Comparison of ENCODE assay signal across 9 cellular contexts in the genomic region with DNA sequence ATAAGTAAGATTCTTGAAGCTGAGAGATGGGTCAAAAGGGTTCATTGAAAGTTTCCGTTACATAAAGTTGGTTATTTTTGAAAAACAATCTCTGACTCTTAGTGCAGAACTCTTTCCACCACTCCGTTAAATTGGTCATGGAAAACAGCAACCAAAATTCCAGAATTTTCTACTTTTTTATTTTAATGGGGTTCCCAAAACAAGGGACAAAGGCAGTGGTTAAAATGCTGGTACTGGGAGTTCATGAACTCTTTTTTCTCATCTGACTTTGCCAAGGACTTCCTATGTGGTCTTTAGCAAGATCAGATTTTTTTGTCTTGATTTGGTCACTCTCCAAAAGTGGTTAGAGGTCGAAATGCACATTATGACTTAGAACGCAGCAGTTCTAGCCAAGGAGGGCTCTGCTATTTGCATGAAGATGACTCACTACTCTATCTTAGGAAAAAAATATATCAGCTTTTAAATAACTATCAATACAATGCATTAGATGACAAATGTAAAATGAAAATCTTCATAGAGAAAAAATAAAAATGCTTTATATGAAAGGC.
DNase-seq lines count a peak whose midpoint lies in the region; ATAC-seq and TF ChIP-seq lines count a peak whose summit lies in the region.
"Had no signal": no experiment of that assay in that cellular context is flagged by ENCODE, and none has a peak within 500 bp of the region (broad histone marks: within the 10 kb centered on the region; RNA-seq: fewer than 3 reads in every experiment).

No MANE protein-coding gene starts in this region.

- H3K36me3 ChIP-seq in mammary epithelial cell (ENCODE audit: insufficient read depth, low read length) (no peaks in the 10 kb centered on the region), tibial nerve (no peaks in the 10 kb centered on the region)

- TF ChIP-seq CTCF in activated CD8-positive, alpha-beta T cell treated with anti-CD3 and anti-CD28 coated beads for 36 hours (IDR thresholded peaks at IDR 0.05) = no peak
- TF ChIP-seq CTCF in mammary epithelial cell (conservative IDR thresholded peaks at IDR 0.05 in 1 of 2, IDR thresholded peaks at IDR 0.05 in 1 of 2; ENCODE audit: extremely low read depth in 1 of 2, insufficient read depth in 1 of 2, low read depth in 1 of 2, low read length in 2 of 2) (no peak), tibial nerve (IDR thresholded peaks at IDR 0.05) (no peak)

- no TSS peak for BruUV-seq in mammary epithelial cell (replicated peaks; lab: Mats Ljungman, UMichigan)

- H3K9me3 ChIP-seq in mammary epithelial cell (replicated peaks; ENCODE audit: insufficient read depth, low read length) (no peaks in the 10 kb centered on the region), tibial nerve (no peaks in the 10 kb centered on the region)

- no peaks in the 10 kb centered on the region for H3K79me2 ChIP-seq in mammary epithelial cell (ENCODE audit: insufficient read depth, low read length)

- in situ Hi-C loops in mammary epithelial cell (cut with MboI; ENCODE audit: low sequenced_read_pairs in 2 of 2) = no loop called here

- H3K4me1 ChIP-seq in mammary epithelial cell (ENCODE audit: insufficient read depth, low read length) (no peaks in the 10 kb centered on the region), tibial nerve (peaks cover 0 to 35% (median 14%) of the 10 kb centered on the region in 4 donors)

- H3K4me3 Mint-ChIP-seq in activated CD8-positive, alpha-beta T cell treated with anti-CD3 and anti-CD28 coated beads for 36 hours = no peak overlapping the region
- H3K4me3 Mint-ChIP-seq in activated CD8-positive, alpha-beta T cell treated with anti-CD3 and anti-CD28 coated beads, Interleukin-2, amount 10 ng/mL, durations not matched to agents 7 days and 5 days = no peak overlapping the region

- H3K4me3 ChIP-seq in mammary epithelial cell (replicated peaks in 1 of 3; ENCODE audit: insufficient read depth in 1 of 3, low read depth in 2 of 3, low read length in 3 of 3) (no peak overlapping the region), tibial nerve (no peak overlapping the region)

- no peak overlapping the region for H3K9ac ChIP-seq in mammary epithelial cell (ENCODE audit: insufficient read depth, low read length)

- peak; percentile 51 for ATAC-seq in activated CD8-positive, alpha-beta T cell treated with anti-CD3 and anti-CD28 coated beads for 36 hours
- no peak for ATAC-seq in activated CD8-positive, alpha-beta T cell treated with anti-CD3 and anti-CD28 coated beads, Interleukin-2, amount 10 ng/mL, durations not matched to agents 7 days and 5 days
- ATAC-seq in HG03108 (IDR thresholded peaks at IDR 0.05; ENCODE audit: unreplicated experiment) = peak; percentile 68

- peak in 1 of 2 donors; percentile 54 for TF ChIP-seq EP300 in tibial nerve (IDR thresholded peaks at IDR 0.05)

- no peaks in the 10 kb centered on the region for H3K9me3 Mint-ChIP-seq in activated CD8-positive, alpha-beta T cell treated with anti-CD3 and anti-CD28 coated beads for 36 hours
- no peaks in the 10 kb centered on the region for H3K9me3 Mint-ChIP-seq in activated CD8-positive, alpha-beta T cell treated with anti-CD3 and anti-CD28 coated beads, Interleukin-2, amount 10 ng/mL, durations not matched to agents 7 days and 5 days (ENCODE audit: insufficient read depth)

- no peak for TF ChIP-seq POLR2A in tibial nerve (IDR thresholded peaks at IDR 0.05)

- H3K4me1 Mint-ChIP-seq in activated CD8-positive, alpha-beta T cell treated with anti-CD3 and anti-CD28 coated beads for 36 hours (ENCODE audit: low read depth) = no peaks in the 10 kb centered on the region
- peaks cover 2% of the 10 kb centered on the region for H3K4me1 Mint-ChIP-seq in activated CD8-positive, alpha-beta T cell treated with anti-CD3 and anti-CD28 coated beads, Interleukin-2, amount 10 ng/mL, durations not matched to agents 7 days and 5 days (ENCODE audit: low read depth)

- no peaks in the 10 kb centered on the region for H4K20me1 ChIP-seq in mammary epithelial cell (ENCODE audit: insufficient read depth, low read length)

- no peak for DNase-seq in activated CD8-positive, alpha-beta T cell treated with anti-CD3 and anti-CD28 coated beads for 36 hours
- no peak for DNase-seq in activated CD8-positive, alpha-beta T cell treated with anti-CD3 and anti-CD28 coated beads, Interleukin-2, amount 10 ng/mL, durations not matched to agents 7 days and 5 days
- DNase-seq in mammary epithelial cell (peak; percentile 49), tibial nerve (ENCODE audit: low spot score in 2 of 2) (no peak), NCI-H345 treated with DMSO at 0.1 percent for 48 hours (lab: John Stamatoyannopoulos, UW; ENCODE audit: unreplicated experiment) (no peak), NAMALWA (ENCODE audit: low spot score) (no peak), HPDE6-E6E7 (ENCODE audit: extremely low spot score) (no peak)
- DNase-seq: 8988T had no signal

- POLR2A ChIA-PET in activated CD8-positive, alpha-beta T cell treated with anti-CD3 and anti-CD28 coated beads for 36 hours (lab: Charles Lee) = no interaction called here
- POLR2A ChIA-PET in activated CD8-positive, alpha-beta T cell treated with anti-CD3 and anti-CD28 coated beads, Interleukin-2, amount 10 ng/mL, durations not matched to agents 7 days and 5 days (lab: Charles Lee) = no interaction called here

- H2AFZ ChIP-seq in mammary epithelial cell (ENCODE audit: low read depth, low read length) = no peak overlapping the region

- WGBS in mammary epithelial cell (ENCODE audit: low coverage, missing lambda C conversion rate) = 40% methylated on average over 4 of the region's 4 CpGs
- 13% methylated on average over 4 of the region's 4 CpGs for whole genome bisulfite sequencing in tibial nerve, 2 donors

- no peaks in the 10 kb centered on the region for H3K36me3 Mint-ChIP-seq in activated CD8-positive, alpha-beta T cell treated with anti-CD3 and anti-CD28 coated beads for 36 hours (ENCODE audit: low read depth)
- no peaks in the 10 kb centered on the region for H3K36me3 Mint-ChIP-seq in activated CD8-positive, alpha-beta T cell treated with anti-CD3 and anti-CD28 coated beads, Interleukin-2, amount 10 ng/mL, durations not matched to agents 7 days and 5 days (ENCODE audit: low read depth)

- H3K27me3 Mint-ChIP-seq in activated CD8-positive, alpha-beta T cell treated with anti-CD3 and anti-CD28 coated beads for 36 hours = no peaks in the 10 kb centered on the region
- H3K27me3 Mint-ChIP-seq in activated CD8-positive, alpha-beta T cell treated with anti-CD3 and anti-CD28 coated beads, Interleukin-2, amount 10 ng/mL, durations not matched to agents 7 days and 5 days (ENCODE audit: low read depth) = peaks cover 4% of the 10 kb centered on the region

- H3K4me2 ChIP-seq in mammary epithelial cell (ENCODE audit: insufficient read depth, low read depth, low read length) = no peak overlapping the region

- no peaks in the 10 kb centered on the region for H3K27me3 ChIP-seq in mammary epithelial cell (ENCODE audit: insufficient read depth, low read length)
- no peaks in the 10 kb centered on the region for H3K27me3 ChIP-seq in tibial nerve

- CTCF ChIA-PET in activated CD8-positive, alpha-beta T cell treated with anti-CD3 and anti-CD28 coated beads for 36 hours (lab: Charles Lee) = no interaction called here
- CTCF ChIA-PET in activated CD8-positive, alpha-beta T cell treated with anti-CD3 and anti-CD28 coated beads, Interleukin-2, amount 10 ng/mL, durations not matched to agents 7 days and 5 days (lab: Charles Lee) = interaction anchor here (0.9 kb wide), 1 partner anchor 11 kb away, joined by 3 read pairs; no protein-coding TSS in a partner anchor
- CTCF ChIA-PET in mammary epithelial cell (lab: Charles Lee; ENCODE audit: low non-redundant PET) = no interaction called here

- no peak overlapping the region for H3K27ac ChIP-seq in mammary epithelial cell (ENCODE audit: insufficient read depth, low read depth, low read length)
- peak overlapping the region in 3 of 4 donors; percentile 21 to 59 (median 47) for H3K27ac ChIP-seq in tibial nerve

- no peak overlapping the region for H3K27ac Mint-ChIP-seq in activated CD8-positive, alpha-beta T cell treated with anti-CD3 and anti-CD28 coated beads for 36 hours
- no peak overlapping the region for H3K27ac Mint-ChIP-seq in activated CD8-positive, alpha-beta T cell treated with anti-CD3 and anti-CD28 coated beads, Interleukin-2, amount 10 ng/mL, durations not matched to agents 7 days and 5 days

- dilution Hi-C loops in mammary epithelial cell (cut with HindIII; ENCODE audit: low sequenced_read_pairs) = no loop called here

- intact Hi-C loops in activated CD8-positive, alpha-beta T cell treated with anti-CD3 and anti-CD28 coated beads for 36 hours (cut with micrococcal nuclease) = no loop called here
- intact Hi-C loops in mammary epithelial cell (cut with micrococcal nuclease) = no loop called here
